10 cellular contexts compared by ENCODE assay signal in the genomic region with DNA sequence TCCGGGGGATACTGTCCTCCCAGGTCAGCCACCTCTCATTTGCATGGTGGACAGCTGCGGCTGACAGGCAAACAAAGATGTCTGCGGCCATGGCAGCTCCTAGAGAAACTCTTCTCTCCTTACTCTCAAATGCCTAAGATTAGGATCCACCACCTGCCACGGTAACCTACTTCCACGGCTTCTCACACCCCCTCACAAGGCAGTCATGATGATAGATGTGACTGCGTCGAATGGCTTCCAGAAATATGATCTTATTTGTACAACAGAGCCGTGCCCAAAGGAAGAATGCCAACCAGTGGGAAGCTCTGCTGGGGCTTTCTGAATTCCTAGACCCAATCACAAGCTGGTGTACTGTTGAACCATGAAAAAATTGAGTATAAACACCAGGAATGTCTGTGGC.
"Had no signal": no experiment of that assay in that cellular context is flagged by ENCODE, and none has a peak within 500 bp of the region (broad histone marks: within the 10 kb centered on the region; RNA-seq: fewer than 3 reads in every experiment).

No MANE protein-coding gene starts in this region.

- H3K4me1 ChIP-seq: tibial nerve had no signal

- DNase-seq: activated CD4-positive, alpha-beta T cell treated with anti-CD3 and anti-CD28 coated beads, Interleukin-2, amount 10 ng/mL, durations not matched to agents 7 days and 5 days; activated CD8-positive, alpha-beta memory T cell treated with anti-CD3 and anti-CD28 coated beads for 24 hours; activated naive CD4-positive, alpha-beta T cell treated with anti-CD3 and anti-CD28 coated beads, Interleukin-2, amount 10 ng/mL, durations not matched to agents 7 days and 5 days; effector memory CD8-positive, alpha-beta T cell; erythroblast; hippocampal formation; right cardiac atrium had no signal

- H3K9me3 ChIP-seq: tibial nerve had no signal

- ATAC-seq: effector memory CD8-positive, alpha-beta T cell; right cardiac atrium; stimulated activated effector memory CD8-positive, alpha-beta T cell treated with anti-CD3 and anti-CD28 coated beads, Interleukin-12 subunit alpha, Interleukin-12 subunit beta, amount 100 ng/mL, for 72 hours; WTC11 had no signal

- H3K4me3 ChIP-seq: tibial nerve had no signal

- H3K27me3 ChIP-seq: tibial nerve had no signal
